In genomic region chr2:72427022-72427861, GRCh38 we compare ENCODE assay signal across 18 cellular contexts.
DNase-seq lines count a peak whose midpoint lies in the region; ATAC-seq lines count a peak whose summit lies in the region.
"Had no signal": no experiment of that assay in that cellular context is flagged by ENCODE, and none has a peak within 500 bp of the region (broad histone marks: within the 10 kb centered on the region; RNA-seq: fewer than 3 reads in every experiment).

No MANE protein-coding gene starts in this region.

- no peaks in the 10 kb centered on the region for H3K9me3 ChIP-seq in HUES6 (ENCODE audit: control insufficient read depth, insufficient read depth, low read depth, low read length)
- no peaks in the 10 kb centered on the region for H3K9me3 ChIP-seq in mesenchymal stem cell (ENCODE audit: control insufficient read depth, low read length)

- ATAC-seq in stimulated activated naive CD8-positive, alpha-beta T cell treated with anti-CD3 and anti-CD28 coated beads, Interleukin-15, amount 100 ng/mL, for 72 hours, result peak; percentile 39
- ATAC-seq in GM19035 (IDR thresholded peaks at IDR 0.05; ENCODE audit: unreplicated experiment), result no peak
- ATAC-seq: Panc1 had no signal

- H3K4me1 ChIP-seq in HUES6 (ENCODE audit: control insufficient read depth, insufficient read depth, low read length) (no peaks in the 10 kb centered on the region), mesenchymal stem cell (ENCODE audit: control insufficient read depth, insufficient read depth, low read depth, low read length) (peaks cover 4% of the 10 kb centered on the region)

- no peaks in the 10 kb centered on the region for H3K27me3 ChIP-seq in H7 (ENCODE audit: control insufficient read depth, insufficient read depth, low read length)
- no peaks in the 10 kb centered on the region for H3K27me3 ChIP-seq in HUES6 (ENCODE audit: control insufficient read depth, insufficient read depth, low read length)
- no peaks in the 10 kb centered on the region for H3K27me3 ChIP-seq in mesenchymal stem cell (ENCODE audit: control insufficient read depth in 1 of 2, insufficient read depth in 1 of 2, low read length in 2 of 2)

- no peak overlapping the region for H3K4me2 ChIP-seq in mesenchymal stem cell (ENCODE audit: low read length, poor library complexity, severe bottlenecking)

- H3K4me1 Mint-ChIP-seq in stimulated activated naive CD8-positive, alpha-beta T cell treated with anti-CD3 and anti-CD28 coated beads, Interleukin-15, amount 100 ng/mL, for 72 hours, result no peaks in the 10 kb centered on the region
- H3K4me1 Mint-ChIP-seq: B cell, H9 had no signal

- H3K14ac ChIP-seq in mesenchymal stem cell (ENCODE audit: low read length in 2 of 2), result peak overlapping the region in 1 of 2 experiments; percentile 12

- no peak overlapping the region for H2BK12ac ChIP-seq in mesenchymal stem cell (ENCODE audit: low read length in 2 of 2)

- no peak overlapping the region for H3K4me3 Mint-ChIP-seq in stimulated activated naive CD8-positive, alpha-beta T cell treated with anti-CD3 and anti-CD28 coated beads, Interleukin-15, amount 100 ng/mL, for 72 hours
- H3K4me3 Mint-ChIP-seq: B cell, H9, IgD-negative memory B cell had no signal

- H2AK5ac ChIP-seq in mesenchymal stem cell (ENCODE audit: low read length, severe bottlenecking), result no peak overlapping the region

- H4K91ac ChIP-seq in mesenchymal stem cell (ENCODE audit: low read length), result peak overlapping the region; percentile 29

- H3K27ac Mint-ChIP-seq in stimulated activated naive CD8-positive, alpha-beta T cell treated with anti-CD3 and anti-CD28 coated beads, Interleukin-15, amount 100 ng/mL, for 72 hours, result no peak overlapping the region
- H3K27ac Mint-ChIP-seq: B cell, H9, IgD-negative memory B cell had no signal

- H3K79me1 ChIP-seq in mesenchymal stem cell (replicated peaks; ENCODE audit: low read length, poor library complexity, severe bottlenecking), result peaks cover 6% of the 10 kb centered on the region

- H3K9ac ChIP-seq in HUES6 (ENCODE audit: low read length) (no peak overlapping the region), mesenchymal stem cell (ENCODE audit: low read length) (no peak overlapping the region)

- H2BK15ac ChIP-seq in mesenchymal stem cell (ENCODE audit: low read depth, poor library complexity, severe bottlenecking), result no peak overlapping the region

- no peak overlapping the region for H3K4ac ChIP-seq in mesenchymal stem cell (ENCODE audit: low read depth in 1 of 2, low read length in 2 of 2)

- no peak overlapping the region for H2BK5ac ChIP-seq in mesenchymal stem cell (ENCODE audit: low read depth, low read length, poor library complexity, severe bottlenecking)

- WGBS in mesenchymal stem cell, result 95% methylated on average over 15 of the region's 15 CpGs

- H2AFZ ChIP-seq in mesenchymal stem cell (ENCODE audit: low read depth, low read length), result no peak overlapping the region

- peaks cover 11 to 38% of the 10 kb centered on the region in 2 donors for H3K9me3 Mint-ChIP-seq in stimulated activated naive CD8-positive, alpha-beta T cell treated with anti-CD3 and anti-CD28 coated beads, Interleukin-15, amount 100 ng/mL, for 72 hours

- H3K27ac ChIP-seq in HUES6 (ENCODE audit: low read depth, low read length) (0 out of 2 replicates have a peak overlapping the region, but pooled peaks have one; percentile 41), mesenchymal stem cell (ENCODE audit: low read length, poor library complexity, severe bottlenecking) (no peak overlapping the region)

- H3K27me3 Mint-ChIP-seq in stimulated activated naive CD8-positive, alpha-beta T cell treated with anti-CD3 and anti-CD28 coated beads, Interleukin-15, amount 100 ng/mL, for 72 hours, result no peaks in the 10 kb centered on the region
- H3K27me3 Mint-ChIP-seq: B cell, IgD-negative memory B cell had no signal

- H2BK120ac ChIP-seq in mesenchymal stem cell (ENCODE audit: low read depth, low read length), result no peak overlapping the region

- no peak overlapping the region for H3K23ac ChIP-seq in mesenchymal stem cell (ENCODE audit: low read length in 2 of 2)

- H3K36me3 ChIP-seq in H7 (replicated peaks; ENCODE audit: control insufficient read depth, insufficient read depth, low read length), result no peaks in the 10 kb centered on the region
- H3K36me3 ChIP-seq in HUES6 (ENCODE audit: control insufficient read depth, insufficient read depth, low read length), result no peaks in the 10 kb centered on the region
- peaks cover 0 to 10% of the 10 kb centered on the region in 2 experiments for H3K36me3 ChIP-seq in mesenchymal stem cell (ENCODE audit: control insufficient read depth in 1 of 2, insufficient read depth in 2 of 2, low read depth in 1 of 2, low read length in 2 of 2)

- no peak overlapping the region for H4K8ac ChIP-seq in mesenchymal stem cell (ENCODE audit: low read length)

- no peak overlapping the region for H3K18ac ChIP-seq in mesenchymal stem cell (ENCODE audit: low read depth in 1 of 2, low read length in 2 of 2)

- no peak overlapping the region for H3K4me3 ChIP-seq in H7 (ENCODE audit: insufficient read depth, low read depth, low read length)
- no peak overlapping the region for H3K4me3 ChIP-seq in HUES6 (ENCODE audit: low read depth, low read length)
- no peak overlapping the region for H3K4me3 ChIP-seq in mesenchymal stem cell (ENCODE audit: insufficient read depth in 1 of 2, low read depth in 1 of 2, low read length in 2 of 2)

- DNase-seq in H7 (peak; percentile 12), mesenchymal stem cell (no peak), retina (no peak), 8988T (no peak)
- DNase-seq in stimulated activated naive CD8-positive, alpha-beta T cell treated with anti-CD3 and anti-CD28 coated beads, Interleukin-15, amount 100 ng/mL, for 72 hours, result no peak
- DNase-seq: COR-L47, H9, Karpas-422, NCI-H1092, NCI-H146, NCI-H2081 treated with DMSO at 0.1 percent for 48 hours, NCI-H446 treated with DMSO at 0.1 percent for 48 hours, NCI-H69 had no signal
